In genomic region chr9:118522093-118523028, GRCh38 we compare ENCODE assay signal across 8 cellular contexts.
DNase-seq lines count a peak whose midpoint lies in the region; ATAC-seq, FAIRE-seq and TF ChIP-seq lines count a peak whose summit lies in the region.

No MANE protein-coding gene starts in this region.

- H3K79me2 ChIP-seq in GM12878 (ENCODE audit: control insufficient read depth, insufficient read depth, low read length): no peaks in the 10 kb centered on the region

- ATAC-seq in HG03103 (IDR thresholded peaks at IDR 0.05; ENCODE audit: low read depth, unreplicated experiment) (peak; percentile 91), GM12878 (peak; percentile 100), left colon (no peak)

- H3K9ac ChIP-seq in GM12878 (ENCODE audit: control insufficient read depth, insufficient read depth, low read length): no peak overlapping the region

- CTCF ChIA-PET in GM12878 (lab: Yijun Ruan, JAX): interaction anchor here (0.8 to 1.6 kb wide), 6 partner anchors 17 to 1446 kb away, joined by 3 to 6 read pairs (median 4); no protein-coding TSS in a partner anchor

- no peaks in the 10 kb centered on the region for H3K9me3 ChIP-seq in GM12878 (replicated peaks; ENCODE audit: control insufficient read depth, insufficient read depth, low read length)
- H3K9me3 ChIP-seq in effector memory CD4-positive, alpha-beta T cell (ENCODE audit: control insufficient read depth, low read length): no peaks in the 10 kb centered on the region

- H2AFZ ChIP-seq in GM12878 (ENCODE audit: control insufficient read depth, low read depth, low read length): no peak overlapping the region

- SMC1A ChIA-PET in GM12878 (lab: Charles Lee; ENCODE audit: uncharacterized antibody, unreplicated experiment): no interaction called here

- no peaks in the 10 kb centered on the region for H4K20me1 ChIP-seq in GM12878 (ENCODE audit: control insufficient read depth, insufficient read depth)

- peak; percentile 63 to 84 (median 71) for TF ChIP-seq CTCF in GM12878 (IDR thresholded peaks at IDR 0.05 in 2 of 3, conservative IDR thresholded peaks at IDR 0.05 in 1 of 3; ENCODE audit: control insufficient read depth in 2 of 3, extremely low read depth in 1 of 3, insufficient read depth in 1 of 3, low read depth in 3 of 3, low read length in 3 of 3)

- no peak overlapping the region for H3K4me3 ChIP-seq in GM12878
- H3K4me3 ChIP-seq in effector memory CD4-positive, alpha-beta T cell (ENCODE audit: insufficient read depth, low read depth, low read length, poor library complexity, severe bottlenecking): no peak overlapping the region

- BruUV-seq in GM12878 (replicated peaks; lab: Mats Ljungman, UMichigan): no TSS peak

- peak; percentile 37 for DNase-seq in NCI-H1436 (lab: John Stamatoyannopoulos, UW)
- no peak for DNase-seq in NCI-H1436 treated with DMSO at 0.1 percent for 48 hours (lab: John Stamatoyannopoulos, UW)
- peak; percentile 32 for DNase-seq in GM19239 (ENCODE audit: insufficient read length, low spot score)
- peak; percentile 17 for DNase-seq in NCI-H2227 treated with DMSO at 0.1 percent for 48 hours (lab: John Stamatoyannopoulos, UW)
- peak; percentile 34 for DNase-seq in GM12878 (ENCODE audit: low read depth, low spot score)
- peak; percentile 10 to 30 for DNase-seq in left colon
- no peak for DNase-seq in effector memory CD4-positive, alpha-beta T cell

- POLR2A ChIA-PET in GM12878 (lab: Charles Lee): no interaction called here

- no peaks in the 10 kb centered on the region for H3K27me3 ChIP-seq in GM12878 (replicated peaks in 1 of 2; ENCODE audit: control insufficient read depth in 2 of 2, insufficient read depth in 2 of 2, low read length in 1 of 2)
- no peaks in the 10 kb centered on the region for H3K27me3 ChIP-seq in effector memory CD4-positive, alpha-beta T cell (replicated peaks; ENCODE audit: control insufficient read depth, insufficient read depth, low read length, poor library complexity, severe bottlenecking)

- no peak for TF ChIP-seq EP300 in GM12878 (IDR thresholded peaks at IDR 0.05; ENCODE audit: borderline replicate concordance in 1 of 2, control insufficient read depth in 1 of 2, low read depth in 2 of 2, low read length in 2 of 2)

- TF ChIP-seq RAD21 in GM12878 (IDR thresholded peaks at IDR 0.05; ENCODE audit: insufficient read depth, low read depth, low read length): peak; percentile 73

- WGBS in GM12878 (ENCODE audit: insufficient coverage, insufficient replicate concordance, low lambda C conversion rate, missing lambda C conversion rate): 2% methylated on average over 9 of the region's 9 CpGs

- RAD21 ChIA-PET in GM12878 (lab: Charles Lee; ENCODE audit: unreplicated experiment): no interaction called here

- TF ChIP-seq POLR2A in GM12878 (IDR thresholded peaks at IDR 0.05; ENCODE audit: low read depth, low read length): no peak

- no peaks in the 10 kb centered on the region for H3K4me1 ChIP-seq in GM12878 (ENCODE audit: control insufficient read depth, insufficient read depth, low read length)
- H3K4me1 ChIP-seq in effector memory CD4-positive, alpha-beta T cell (ENCODE audit: control insufficient read depth, insufficient read depth, low read length, poor library complexity, severe bottlenecking): no peaks in the 10 kb centered on the region

- FAIRE-seq in GM19239 (lab: Jason Lieb, UNC): peak; percentile 37
- FAIRE-seq in GM12878 (lab: Jason Lieb, UNC): peak; percentile 74

- intact Hi-C loops in GM12878 (cut with micrococcal nuclease; ENCODE audit: unreplicated experiment): loop anchor here (1.0 to 5.0 kb wide), 6 partner anchors 230 to 878 kb away; no protein-coding TSS in a partner anchor
- intact Hi-C loops in left colon (cut with DNase I, micrococcal nuclease): no loop called here

- H3K27ac ChIP-seq in GM12878 (ENCODE audit: control insufficient read depth, insufficient read depth): no peak overlapping the region
- H3K27ac ChIP-seq in effector memory CD4-positive, alpha-beta T cell (ENCODE audit: insufficient read depth, low read length, poor library complexity, severe bottlenecking): no peak overlapping the region

- in situ Hi-C loops in GM12878 (cut with MboI): loop anchor here (10.0 kb wide), 1 partner anchor 762 kb away; no protein-coding TSS in a partner anchor

- H3K4me2 ChIP-seq in GM12878 (ENCODE audit: control insufficient read depth, insufficient read depth): no peak overlapping the region

- H3K36me3 ChIP-seq in GM12878 (ENCODE audit: control insufficient read depth in 2 of 2, insufficient read depth in 2 of 2, low read length in 1 of 2): no peaks in the 10 kb centered on the region
- no peaks in the 10 kb centered on the region for H3K36me3 ChIP-seq in effector memory CD4-positive, alpha-beta T cell (ENCODE audit: control insufficient read depth, insufficient read depth, low read length)

TF ChIP-seq in GM12878, 131 proteins besides CTCF, POLR2A, EP300 and RAD21:
- TF ChIP-seq NR2F1 (conservative IDR thresholded peaks at IDR 0.05): peak; percentile 53; the same call in 1 of the 2 replicates
- peak; percentile 21; the same call in 1 of the 2 replicates for TF ChIP-seq ATF7 (IDR thresholded peaks at IDR 0.05; ENCODE audit: low read depth)
- 0 out of 2 replicates have a peak, but pooled peaks have one; percentile 26 for TF ChIP-seq MTA2 (IDR thresholded peaks at IDR 0.05; ENCODE audit: low read depth)
- TF ChIP-seq SMC3 (IDR thresholded peaks at IDR 0.05; ENCODE audit: borderline replicate concordance, low read length): peak; percentile 82
- no peak for TF ChIP-seq ATF3 (IDR thresholded peaks at IDR 0.05; ENCODE audit: borderline replicate concordance, extremely low read depth, low read depth, low read length)
- TF ChIP-seq IKZF1 (conservative IDR thresholded peaks at IDR 0.05): peak; percentile 46; the same call in 1 of the 2 replicates
- TF ChIP-seq MEF2A (IDR thresholded peaks at IDR 0.05; ENCODE audit: insufficient read depth, low read depth, low read length): no peak
- no peak for TF ChIP-seq WRNIP1 (IDR thresholded peaks at IDR 0.05; ENCODE audit: borderline replicate concordance, low read depth, low read length)
- TF ChIP-seq ZZZ3 (IDR thresholded peaks at IDR 0.05; ENCODE audit: control insufficient read depth, insufficient read length, low read depth): no peak
- TF ChIP-seq GABPA (IDR thresholded peaks at IDR 0.05; ENCODE audit: low read depth): no peak
- 0 out of 2 replicates have a peak, but pooled peaks have one; percentile 25 for TF ChIP-seq RELB (IDR thresholded peaks at IDR 0.05; ENCODE audit: low read depth)
- TF ChIP-seq JUND (IDR thresholded peaks at IDR 0.05; ENCODE audit: low read depth, low read length): no peak
- TF ChIP-seq RUNX3 (IDR thresholded peaks at IDR 0.05; ENCODE audit: low read length): peak; percentile 45; the same call in 1 of the 2 replicates
- peak; percentile 21 to 40; a peak in 2 of 4 replicates for TF ChIP-seq IKZF2 (IDR thresholded peaks at IDR 0.05)
- TF ChIP-seq SPI1 (IDR thresholded peaks at IDR 0.05; ENCODE audit: borderline replicate concordance, insufficient read depth, low read depth, low read length): peak; percentile 65; the same call in 1 of the 2 replicates
- TF ChIP-seq TARDBP (IDR thresholded peaks at IDR 0.05; ENCODE audit: borderline replicate concordance): no peak
- TF ChIP-seq IRF4 (IDR thresholded peaks at IDR 0.05; ENCODE audit: low read depth, low read length): 0 out of 2 replicates have a peak, but pooled peaks have one; percentile 11
- TF ChIP-seq ZNF207 (IDR thresholded peaks at IDR 0.05; ENCODE audit: borderline replicate concordance): 0 out of 2 replicates have a peak, but pooled peaks have one; percentile 36

Comparison
In these comparisons a context has a peak if more than half of its experiments do, and no peak if none do; other contexts are left out.
1. DNase-seq: peak in NCI-H1436 (single experiment), GM19239 (single experiment), NCI-H2227 treated with DMSO at 0.1 percent for 48 hours (single experiment), GM12878 (single experiment) and left colon (2 of 2); none in NCI-H1436 treated with DMSO at 0.1 percent for 48 hours (single experiment) and effector memory CD4-positive, alpha-beta T cell (0 of 3).